Comparison of ENCODE assay signal across 9 cellular contexts in the genomic region with DNA sequence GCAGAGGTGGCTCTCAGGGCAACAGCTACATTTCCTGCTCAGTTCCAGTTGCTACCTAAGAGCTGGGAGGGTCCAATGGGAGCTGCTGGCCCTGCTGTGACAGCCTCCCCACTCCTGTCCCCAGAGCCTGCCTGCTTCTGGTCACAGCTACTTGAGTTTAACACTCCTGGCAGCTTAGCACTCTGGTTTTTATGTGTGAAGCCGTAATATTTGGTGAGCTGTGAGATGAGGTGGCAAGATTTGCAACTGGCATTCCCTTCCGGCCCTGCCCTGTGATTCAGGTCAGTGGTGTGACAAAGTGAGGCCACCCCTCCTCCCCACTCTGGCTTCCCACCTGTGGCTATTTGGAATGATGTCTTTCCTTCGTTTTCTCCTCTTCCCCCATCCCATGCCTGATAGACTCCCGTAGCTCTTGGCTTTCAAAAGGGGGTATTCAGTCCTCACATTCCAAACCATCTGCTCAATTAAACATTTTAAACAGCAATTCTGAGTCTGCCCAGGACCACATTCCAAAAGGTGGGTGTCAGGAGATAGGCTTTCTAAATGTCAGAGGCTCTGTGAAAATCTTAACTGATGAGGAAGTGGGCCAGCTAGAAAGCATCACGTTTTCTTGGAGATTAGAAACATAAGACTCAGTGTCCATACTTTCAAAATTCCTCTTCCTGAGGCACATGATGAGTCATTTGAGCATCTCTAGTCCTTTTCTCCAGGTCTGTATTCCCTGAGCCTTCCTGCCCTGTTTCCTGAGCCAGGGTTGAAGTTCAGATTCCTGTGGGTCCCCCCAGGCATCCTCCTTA. TPM values are rescaled to one million over a fixed set of nuclear protein-coding genes. Genes with fewer than 3 reads are reported as not detected.
DNase-seq lines count a peak whose midpoint lies in the region; ATAC-seq, FAIRE-seq and TF ChIP-seq lines count a peak whose summit lies in the region.
"Had no signal": no experiment of that assay in that cellular context is flagged by ENCODE, and none has a peak within 500 bp of the region (broad histone marks: within the 10 kb centered on the region; RNA-seq: fewer than 3 reads in every experiment).

No MANE protein-coding gene starts in this region.

- no peaks in the 10 kb centered on the region for H3K9me3 Mint-ChIP-seq in CD8-positive, alpha-beta T cell

- peak in 3 of 7 experiments; percentile 11 to 29 (median 24) for DNase-seq in CD8-positive, alpha-beta T cell
- peak; percentile 66 for DNase-seq in HK-2 (ENCODE audit: unreplicated experiment)
- no peak for DNase-seq in RWPE1 (ENCODE audit: low spot score)
- DNase-seq in keratinocyte (ENCODE audit: low read depth, low spot score): peak; percentile 80
- DNase-seq in central memory CD4-positive, alpha-beta T cell: no peak
- DNase-seq in D341Med (ENCODE audit: low spot score): no peak
- no peak for DNase-seq in stimulated activated CD4-positive, alpha-beta T cell treated with anti-CD3 and anti-CD28 coated beads, Interleukin-2, amount 100 ng/mL, for 24 hours
- DNase-seq: psoas muscle had no signal

- H2AFZ ChIP-seq in keratinocyte (ENCODE audit: control insufficient read depth, low read length): peak overlapping the region; percentile 19

- POLR2A ChIA-PET in CD8-positive, alpha-beta T cell (lab: Charles Lee): no interaction called here
- POLR2A ChIA-PET in RWPE1 (lab: Yijun Ruan, JAX; ENCODE audit: low non-redundant PET): no interaction called here

- H3K4me1 ChIP-seq in CD8-positive, alpha-beta T cell (ENCODE audit: insufficient read depth, low read length): peaks cover 16% of the 10 kb centered on the region
- H3K4me1 ChIP-seq in keratinocyte (ENCODE audit: control insufficient read depth, extremely low read depth, insufficient read depth, low read length): peaks cover 17% of the 10 kb centered on the region
- H3K4me1 ChIP-seq: psoas muscle had no signal

- TF ChIP-seq CTCF in CD8-positive, alpha-beta T cell (IDR thresholded peaks at IDR 0.05): no peak
- TF ChIP-seq CTCF in RWPE1 (conservative IDR thresholded peaks at IDR 0.05; ENCODE audit: low read depth) (no peak), keratinocyte (optimal IDR thresholded peaks at IDR 0.05 in 1 of 3, IDR thresholded peaks at IDR 0.05 in 1 of 3, conservative IDR thresholded peaks at IDR 0.05 in 1 of 3; ENCODE audit: extremely low read depth in 1 of 3, insufficient read depth in 2 of 3, low read length in 3 of 3) (no peak)

- H3K36me3 ChIP-seq in CD8-positive, alpha-beta T cell (ENCODE audit: insufficient read depth, low read length): no peaks in the 10 kb centered on the region
- no peaks in the 10 kb centered on the region for H3K36me3 ChIP-seq in keratinocyte (ENCODE audit: control insufficient read depth in 2 of 2, extremely low read depth in 1 of 2, insufficient read depth in 2 of 2, low read length in 2 of 2)

- no peaks in the 10 kb centered on the region for H3K27me3 ChIP-seq in CD8-positive, alpha-beta T cell (ENCODE audit: insufficient read depth, low read length)
- H3K27me3 ChIP-seq in keratinocyte (ENCODE audit: control insufficient read depth, extremely low read depth, insufficient read depth, low read length): no peaks in the 10 kb centered on the region

- H3K9me1 ChIP-seq in keratinocyte (ENCODE audit: control insufficient read depth, extremely low read depth, insufficient read depth, low read length): no peaks in the 10 kb centered on the region

- peak overlapping the region; percentile 17 for H3K9ac ChIP-seq in keratinocyte (ENCODE audit: control insufficient read depth, extremely low read depth, insufficient read depth, low read length)

- no peaks in the 10 kb centered on the region for H3K79me2 ChIP-seq in keratinocyte (ENCODE audit: control insufficient read depth, insufficient read depth, low read length)

- no peaks in the 10 kb centered on the region for H3K9me3 ChIP-seq in CD8-positive, alpha-beta T cell (ENCODE audit: low read length)
- no peaks in the 10 kb centered on the region for H3K9me3 ChIP-seq in keratinocyte (ENCODE audit: control insufficient read depth, low read depth, low read length)
- H3K9me3 ChIP-seq: psoas muscle had no signal

- dilution Hi-C loops in keratinocyte (cut with MboI; ENCODE audit: extremely low pct_ligation_motif_present, low sequenced_read_pairs): no loop called here

- H3K4me2 ChIP-seq in keratinocyte (ENCODE audit: control insufficient read depth, extremely low read depth, insufficient read depth, low read depth, low read length): peak overlapping the region; percentile 45

- H3K4me1 Mint-ChIP-seq in CD8-positive, alpha-beta T cell (ENCODE audit: low read depth): peaks cover 10% of the 10 kb centered on the region

- H3K27me3 Mint-ChIP-seq in CD8-positive, alpha-beta T cell (ENCODE audit: low read depth): no peaks in the 10 kb centered on the region

- intact Hi-C loops in CD8-positive, alpha-beta T cell (cut with DNase I, micrococcal nuclease): no loop called here

- H3K27ac ChIP-seq in CD8-positive, alpha-beta T cell (ENCODE audit: low read depth, low read length): no peak overlapping the region
- peak overlapping the region; percentile 60 for H3K27ac ChIP-seq in RWPE1
- peak overlapping the region; percentile 65 for H3K27ac ChIP-seq in keratinocyte (ENCODE audit: control insufficient read depth, insufficient read depth, low read length)
- H3K27ac ChIP-seq: psoas muscle had no signal

- FAIRE-seq in keratinocyte (lab: Jason Lieb, UNC): peak; percentile 73

- peak overlapping the region; percentile 37 for H3K27ac Mint-ChIP-seq in CD8-positive, alpha-beta T cell

- H4K20me1 ChIP-seq in keratinocyte (ENCODE audit: control insufficient read depth, extremely low read depth, insufficient read depth, low read length): no peaks in the 10 kb centered on the region

- CTCF ChIA-PET in CD8-positive, alpha-beta T cell (lab: Charles Lee): interaction anchor here (0.9 to 2.2 kb wide), 7 partner anchors 16 to 140 kb away, joined by 3 to 8 read pairs (median 4); no protein-coding TSS in a partner anchor
- CTCF ChIA-PET in RWPE1 (lab: Yijun Ruan, JAX): interaction anchor here (0.6 to 0.9 kb wide), 2 partner anchors 121 to 146 kb away, joined by 3 read pairs; no protein-coding TSS in a partner anchor

- no peak overlapping the region for H3K4me3 ChIP-seq in CD8-positive, alpha-beta T cell (ENCODE audit: low read depth, low read length)
- no peak overlapping the region for H3K4me3 ChIP-seq in keratinocyte (ENCODE audit: control insufficient read depth in 2 of 3, extremely low read depth in 1 of 3, insufficient read depth in 2 of 3, low read depth in 1 of 3, low read length in 3 of 3)
- H3K4me3 ChIP-seq: psoas muscle had no signal

- H3K36me3 Mint-ChIP-seq in CD8-positive, alpha-beta T cell: no peaks in the 10 kb centered on the region

- peak; percentile 65 for ATAC-seq in CD8-positive, alpha-beta T cell
- ATAC-seq in GM18867 (IDR thresholded peaks at IDR 0.05; ENCODE audit: unreplicated experiment): no peak
- ATAC-seq: psoas muscle had no signal

- no peak overlapping the region for H3K4me3 Mint-ChIP-seq in CD8-positive, alpha-beta T cell

RNA-seq across cellular contexts. Expression of gene SKAP1, which starts 42.7 kb away (rescaled TPM):
- total RNA-seq in CD8-positive, alpha-beta T cell: 10 to 100 TPM; 59.9 to 62.4 TPM
- 0.09 TPM in 1 of 3 replicates, not detected in the others for polyA plus RNA-seq in keratinocyte
- not detected for polyA plus RNA-seq in keratinocyte (2011; ENCODE audit: low read depth)
- not detected in 2 replicates for polyA plus RNA-seq in keratinocyte (2011; cell fraction: cytosol; rRNA removed)
- not detected in 2 replicates for polyA plus RNA-seq in keratinocyte (2011; cell fraction: nucleus; rRNA removed)
- not detected in 2 replicates for polyA plus RNA-seq in keratinocyte (2012; ENCODE audit: low replicate concordance)
- not detected in 3 replicates for polyA minus RNA-seq in keratinocyte
- polyA minus RNA-seq in keratinocyte (2011; cell fraction: cytosol; rRNA and poly(A)+ RNA removed): not detected
- polyA minus RNA-seq in keratinocyte (2011; cell fraction: nucleus; rRNA and poly(A)+ RNA removed): not detected in 2 replicates

RNA-seq across cellular contexts. Expression of gene HOXB1, which starts 58.1 kb away (rescaled TPM):
- total RNA-seq in CD8-positive, alpha-beta T cell: not detected
- polyA plus RNA-seq in keratinocyte: not detected in 3 replicates
- not detected for polyA plus RNA-seq in keratinocyte (2011; ENCODE audit: low read depth)
- polyA plus RNA-seq in keratinocyte (2011; cell fraction: cytosol; rRNA removed): not detected in 2 replicates
- not detected in 2 replicates for polyA plus RNA-seq in keratinocyte (2011; cell fraction: nucleus; rRNA removed)
- polyA plus RNA-seq in keratinocyte (2012; ENCODE audit: low replicate concordance): not detected in 2 replicates
- polyA minus RNA-seq in keratinocyte: not detected in 3 replicates
- not detected for polyA minus RNA-seq in keratinocyte (2011; cell fraction: cytosol; rRNA and poly(A)+ RNA removed)
- not detected in 2 replicates for polyA minus RNA-seq in keratinocyte (2011; cell fraction: nucleus; rRNA and poly(A)+ RNA removed)
- total RNA-seq: psoas muscle had no signal
- polyA plus RNA-seq: psoas muscle had no signal

Comparison
In these comparisons a context has a peak if more than half of its experiments do, and no peak if none do; other contexts are left out.
1. DNase-seq: peak in HK-2 (single experiment) and keratinocyte (single experiment); none in RWPE1 (single experiment), central memory CD4-positive, alpha-beta T cell (single experiment), D341Med (single experiment) and stimulated activated CD4-positive, alpha-beta T cell treated with anti-CD3 and anti-CD28 coated beads, Interleukin-2, amount 100 ng/mL, for 24 hours (0 of 2).